Comparison of ENCODE assay signal across 8 cellular contexts in genomic region chr7:98107313-98107691, GRCh38. TPM values are rescaled to one million over a fixed set of nuclear protein-coding genes. Genes with fewer than 3 reads are reported as not detected.
DNase-seq lines count a peak whose midpoint lies in the region; ATAC-seq, FAIRE-seq and TF ChIP-seq lines count a peak whose summit lies in the region.

No MANE protein-coding gene starts in this region.

- TF ChIP-seq RAD21 in HCT116 (IDR thresholded peaks at IDR 0.05; ENCODE audit: low read depth): no peak

- H4K20me1 ChIP-seq in HCT116 (ENCODE audit: insufficient read depth): no peaks in the 10 kb centered on the region
- no peaks in the 10 kb centered on the region for H4K20me1 ChIP-seq in endothelial cell of umbilical vein (replicated peaks; ENCODE audit: control insufficient read depth, extremely low read depth, insufficient read depth, low read length)

- no peaks in the 10 kb centered on the region for H3K9me2 ChIP-seq in HCT116 (ENCODE audit: insufficient read depth)

- H3K27me3 Mint-ChIP-seq in CD8-positive, alpha-beta memory T cell: peaks cover 6 to 10% of the 10 kb centered on the region in 2 donors
- H3K27me3 Mint-ChIP-seq in naive thymus-derived CD8-positive, alpha-beta T cell: peaks cover 0 to 8% (median 5%) of the 10 kb centered on the region in 5 donors

- H3K4me3 ChIP-seq in CD8-positive, alpha-beta memory T cell (ENCODE audit: low read length): peak overlapping the region; percentile 46
- H3K4me3 ChIP-seq in HCT116 (replicated peaks in 1 of 2; ENCODE audit: low read depth in 1 of 2, low read length in 2 of 2) (peak overlapping the region; percentile 75 to 96), endothelial cell of umbilical vein (replicated peaks in 1 of 3; ENCODE audit: insufficient read depth in 1 of 3, low read depth in 1 of 3, low read length in 3 of 3) (peak overlapping the region; percentile 70 to 86 (median 80))

- no peak overlapping the region for H2AFZ ChIP-seq in HCT116 (ENCODE audit: low read depth, low read length, poor library complexity, severe bottlenecking)
- H2AFZ ChIP-seq in endothelial cell of umbilical vein (ENCODE audit: low read depth, low read length): peak overlapping the region; percentile 97

- H3K4me1 ChIP-seq in CD8-positive, alpha-beta memory T cell (ENCODE audit: insufficient read depth, low read length): peaks cover 31% of the 10 kb centered on the region
- H3K4me1 ChIP-seq in HCT116 (ENCODE audit: control insufficient read depth in 1 of 2, insufficient read depth in 2 of 2, low read length in 2 of 2) (peaks cover 4 to 16% of the 10 kb centered on the region in 2 experiments; a peak in 3 of 4 replicates), endothelial cell of umbilical vein (ENCODE audit: control insufficient read depth, extremely low read depth, insufficient read depth, low read length) (peaks cover 32% of the 10 kb centered on the region)

- POLR2A ChIA-PET in CD8-positive, alpha-beta memory T cell (lab: Charles Lee): no interaction called here
- POLR2A ChIA-PET in HCT116 (lab: Charles Lee) (no interaction called here), endothelial cell of umbilical vein (lab: Charles Lee) (interaction anchor here (0.8 to 0.9 kb wide), 2 partner anchors 10 to 12 kb away, joined by 3 read pairs; no protein-coding TSS in a partner anchor)
- POLR2A ChIA-PET in naive thymus-derived CD8-positive, alpha-beta T cell (lab: Charles Lee): interaction anchor here (0.6 to 1.2 kb wide), 3 partner anchors 9 to 147 kb away, joined by 3 to 7 read pairs (median 3); no protein-coding TSS in a partner anchor

- H3K4me2 ChIP-seq in HCT116 (ENCODE audit: low read length) (peak overlapping the region; percentile 87), endothelial cell of umbilical vein (ENCODE audit: insufficient read depth, low read length) (peak overlapping the region; percentile 96)

- dilution Hi-C loops in endothelial cell of umbilical vein (cut with MboI; ENCODE audit: extremely low pct_ligation_motif_present, low sequenced_read_pairs): no loop called here

- RAD21 ChIA-PET in HCT116 (lab: Charles Lee; ENCODE audit: low non-redundant PET in 1 of 2, low total read pairs in 2 of 2, uncharacterized antibody in 2 of 2, unreplicated experiment in 2 of 2): no interaction called here

- peak overlapping the region; percentile 92 to 99 (median 97) for H3K4me3 Mint-ChIP-seq in CD8-positive, alpha-beta memory T cell
- peak overlapping the region; percentile 85 to 99 (median 97) for H3K4me3 Mint-ChIP-seq in naive thymus-derived CD8-positive, alpha-beta T cell

- no TSS peak for BruUV-seq in HCT116 (replicated peaks; lab: Mats Ljungman, UMichigan)
- BruUV-seq in endothelial cell of umbilical vein (replicated peaks; lab: Mats Ljungman, UMichigan): no TSS peak

- TF ChIP-seq POLR2A in HCT116 (IDR thresholded peaks at IDR 0.05; ENCODE audit: borderline replicate concordance, extremely low read depth, insufficient read depth, insufficient read length) (no peak), endothelial cell of umbilical vein (IDR thresholded peaks at IDR 0.05; ENCODE audit: low read depth, low read length) (no peak)

- peaks cover 40 to 59% (median 46%) of the 10 kb centered on the region in 3 donors for H3K4me1 Mint-ChIP-seq in CD8-positive, alpha-beta memory T cell
- H3K4me1 Mint-ChIP-seq in naive thymus-derived CD8-positive, alpha-beta T cell: peaks cover 24 to 53% (median 46%) of the 10 kb centered on the region in 4 donors

- peaks cover 0 to under 1% (median 0%) of the 10 kb centered on the region in 5 donors for H3K9me3 Mint-ChIP-seq in CD8-positive, alpha-beta memory T cell
- H3K9me3 Mint-ChIP-seq in naive thymus-derived CD8-positive, alpha-beta T cell: peaks cover 0 to 3% (median 0%) of the 10 kb centered on the region in 9 donors

- no peaks in the 10 kb centered on the region for H3K9me1 ChIP-seq in endothelial cell of umbilical vein (replicated peaks; ENCODE audit: control insufficient read depth, extremely low read depth, insufficient read depth, low read length)

- peak overlapping the region in 7 of 8 donors; percentile 10 to 91 (median 78) for H3K27ac Mint-ChIP-seq in CD8-positive, alpha-beta memory T cell
- H3K27ac Mint-ChIP-seq in naive thymus-derived CD8-positive, alpha-beta T cell: peak overlapping the region; percentile 12 to 98 (median 85)

- H3K79me2 ChIP-seq in HCT116 (ENCODE audit: insufficient read depth, low read length) (peaks cover 52% of the 10 kb centered on the region), endothelial cell of umbilical vein (ENCODE audit: control insufficient read depth, insufficient read depth, low read length) (peaks cover 38% of the 10 kb centered on the region)

- DNase-seq in CD8-positive, alpha-beta memory T cell: peak in 4 of 5 donors; percentile 4 to 26 (median 20)
- DNase-seq in HCT116 (ENCODE audit: low read depth, low spot score) (no peak), T follicular helper cell (ENCODE audit: low read depth) (peak; percentile 16), endothelial cell of umbilical vein (ENCODE audit: low read depth, low spot score) (peak; percentile 39)
- DNase-seq in naive thymus-derived CD8-positive, alpha-beta T cell: peak in 3 of 10 donors; percentile 24 to 41 (median 33)

- peaks cover 6% of the 10 kb centered on the region for H3K27me3 ChIP-seq in CD8-positive, alpha-beta memory T cell (ENCODE audit: insufficient read depth, low read length, poor library complexity, severe bottlenecking)
- H3K27me3 ChIP-seq in HCT116 (ENCODE audit: insufficient read depth, low read length): no peaks in the 10 kb centered on the region
- H3K27me3 ChIP-seq in endothelial cell of umbilical vein (ENCODE audit: control insufficient read depth in 2 of 2, insufficient read depth in 2 of 2, low read length in 2 of 2): no peaks in the 10 kb centered on the region

- intact Hi-C loops in HCT116 (cut with micrococcal nuclease) (loop anchor here (2.0 kb wide), 2 partner anchors 57 to 61 kb away; no protein-coding TSS in a partner anchor), endothelial cell of umbilical vein (cut with micrococcal nuclease) (no loop called here)

- H3K36me3 Mint-ChIP-seq in CD8-positive, alpha-beta memory T cell: peaks cover 0 to 7% (median 4%) of the 10 kb centered on the region in 3 donors
- peaks cover 0 to 2% (median 0%) of the 10 kb centered on the region in 3 donors for H3K36me3 Mint-ChIP-seq in naive thymus-derived CD8-positive, alpha-beta T cell

- TF ChIP-seq CTCF in HCT116 (IDR thresholded peaks at IDR 0.05 in 2 of 3, conservative IDR thresholded peaks at IDR 0.05 in 1 of 3; ENCODE audit: borderline replicate concordance in 1 of 3, insufficient read depth in 1 of 3, low read depth in 2 of 3, low read length in 2 of 3) (no peak), endothelial cell of umbilical vein (IDR thresholded peaks at IDR 0.05; ENCODE audit: extremely low read depth in 1 of 2, insufficient read depth in 1 of 2, low read depth in 1 of 2, low read length in 2 of 2) (no peak)

- no peak for FAIRE-seq in endothelial cell of umbilical vein (lab: Jason Lieb, UNC)

- H3K9ac ChIP-seq in HCT116 (ENCODE audit: low read length) (peak overlapping the region; percentile 78), endothelial cell of umbilical vein (replicated peaks; ENCODE audit: extremely low read depth, insufficient read depth, low read length) (peak overlapping the region; percentile 78)

- peak overlapping the region; percentile 74 for H3K27ac ChIP-seq in CD8-positive, alpha-beta memory T cell (ENCODE audit: low read depth, low read length)
- H3K27ac ChIP-seq in HCT116 (ENCODE audit: low read depth, low read length) (no peak overlapping the region; the same call in 1 of the 2 replicates), endothelial cell of umbilical vein (ENCODE audit: insufficient read depth, low read depth, low read length) (peak overlapping the region; percentile 68)

- no peaks in the 10 kb centered on the region for H3K9me3 ChIP-seq in CD8-positive, alpha-beta memory T cell (ENCODE audit: low read length)
- H3K9me3 ChIP-seq in HCT116 (ENCODE audit: control insufficient read depth in 1 of 2, insufficient read depth in 1 of 2, low read depth in 1 of 2, low read length in 2 of 2): no peaks in the 10 kb centered on the region
- H3K9me3 ChIP-seq in endothelial cell of umbilical vein (replicated peaks; ENCODE audit: control insufficient read depth, insufficient read depth, low read length): no peaks in the 10 kb centered on the region

- peak; percentile 15 for ATAC-seq in HCT116
- peak in 1 of 2 donors; percentile 5 for ATAC-seq in naive thymus-derived CD8-positive, alpha-beta T cell
- no peak for ATAC-seq in HG02610 (IDR thresholded peaks at IDR 0.05; ENCODE audit: unreplicated experiment)
- no peak for ATAC-seq in HG03565 (IDR thresholded peaks at IDR 0.05; ENCODE audit: unreplicated experiment)
- ATAC-seq in HG02970 (IDR thresholded peaks at IDR 0.05; ENCODE audit: low FRiP score, unreplicated experiment): no peak

- CTCF ChIA-PET in CD8-positive, alpha-beta memory T cell (lab: Charles Lee): interaction anchor here (1.5 to 7.3 kb wide), 2 partner anchors 24 to 60 kb away, joined by 4 to 57 read pairs; no protein-coding TSS in a partner anchor
- CTCF ChIA-PET in HCT116 (lab: Charles Lee) (interaction anchor here (1.3 kb wide), 1 partner anchor 14 kb away, joined by 3 read pairs; no protein-coding TSS in a partner anchor), endothelial cell of umbilical vein (lab: Charles Lee) (interaction anchor here (0.5 to 2.2 kb wide), 9 partner anchors 12 to 262 kb away, joined by 3 to 19 read pairs (median 4); no protein-coding TSS in a partner anchor)

- H3K36me3 ChIP-seq in CD8-positive, alpha-beta memory T cell (ENCODE audit: insufficient read depth, low read length): no peaks in the 10 kb centered on the region
- H3K36me3 ChIP-seq in HCT116 (ENCODE audit: control insufficient read depth in 1 of 2, insufficient read depth in 2 of 2, low read length in 2 of 2) (no peaks in the 10 kb centered on the region), endothelial cell of umbilical vein (ENCODE audit: control insufficient read depth in 2 of 2, extremely low read depth in 1 of 2, insufficient read depth in 2 of 2, low read length in 2 of 2) (no peaks in the 10 kb centered on the region)

RNA-seq across cellular contexts. Expression of gene LMTK2, which starts 0.6 kb away (rescaled TPM):
- 10 to 100 TPM; 16.0 to 17.1 TPM for total RNA-seq in CD8-positive, alpha-beta memory T cell
- 4.6 TPM for polyA plus RNA-seq in CD8-positive, alpha-beta memory T cell
- 17.8 TPM for total RNA-seq in HCT116 (2021; ENCODE audit: unreplicated experiment)
- polyA plus RNA-seq in HCT116 (2012): 6.3 and 6.5 TPM in 2 replicates
- 13.8 and 16.6 TPM in 2 replicates for total RNA-seq in endothelial cell of umbilical vein
- 5.1 and 5.9 TPM in 2 replicates for polyA plus RNA-seq in endothelial cell of umbilical vein
- 5.2 and 5.4 TPM in 2 replicates for polyA plus RNA-seq in endothelial cell of umbilical vein (2011; cell fraction: cytosol; rRNA removed)
- 13.8 and 14.9 TPM in 2 replicates for polyA plus RNA-seq in endothelial cell of umbilical vein (2011; cell fraction: nucleus; rRNA removed)
- polyA plus RNA-seq in endothelial cell of umbilical vein (2012): 5.7 and 7.0 TPM in 2 replicates
- polyA minus RNA-seq in endothelial cell of umbilical vein: 14.0 and 15.0 TPM in 2 replicates
- polyA minus RNA-seq in endothelial cell of umbilical vein (2011; cell fraction: cytosol; rRNA and poly(A)+ RNA removed): 20.1 TPM
- polyA minus RNA-seq in endothelial cell of umbilical vein (2011; cell fraction: nucleus; rRNA and poly(A)+ RNA removed): 12.7 and 12.9 TPM in 2 replicates
- 10 to 100 TPM; 23.4 to 27.9 TPM for total RNA-seq in naive thymus-derived CD8-positive, alpha-beta T cell
- 1 to 10 TPM; 1.8 to 4.9 (median 3.1) TPM for polyA plus RNA-seq in naive thymus-derived CD8-positive, alpha-beta T cell

Comparison
In these comparisons a context has a peak if more than half of its experiments do, and no peak if none do; other contexts are left out.
1. POLR2A ChIA-PET loops: an anchor here in endothelial cell of umbilical vein (0.8 to 0.9 kb wide) and naive thymus-derived CD8-positive, alpha-beta T cell (0.6 to 1.2 kb wide); none called in CD8-positive, alpha-beta memory T cell and HCT116.